ENCODE assay signal across 12 cellular contexts in genomic region chr12:110080410-110080809, GRCh38. TPM values are rescaled to one million over a fixed set of nuclear protein-coding genes. Genes with fewer than 3 reads are reported as not detected.
DNase-seq lines count a peak whose midpoint lies in the region; ATAC-seq and TF ChIP-seq lines count a peak whose summit lies in the region.
"Had no signal": no experiment of that assay in that cellular context is flagged by ENCODE, and none has a peak within 500 bp of the region (broad histone marks: within the 10 kb centered on the region; RNA-seq: fewer than 3 reads in every experiment).

No MANE protein-coding gene starts in this region.

- intact Hi-C loops in activated CD4-positive, alpha-beta T cell treated with anti-CD3 and anti-CD28 coated beads, Interleukin-2, amount 10 ng/mL, durations not matched to agents 24 days and 14 days (cut with micrococcal nuclease) = no loop called here

- no peak overlapping the region for H3K4me3 ChIP-seq in OCI-LY3 (ENCODE audit: low read length)
- no peak overlapping the region for H3K4me3 ChIP-seq in Peyer's patch
- H3K4me3 ChIP-seq: ascending aorta, uterus had no signal

- TF ChIP-seq CTCF in OCI-LY3 (IDR thresholded peaks at IDR 0.05; ENCODE audit: low read depth, low read length) (no peak), Peyer's patch (IDR thresholded peaks at IDR 0.05) (no peak)

- H3K9ac ChIP-seq in OCI-LY3 (ENCODE audit: low read length) = no peak overlapping the region

- no peak overlapping the region for H2AFZ ChIP-seq in OCI-LY3 (ENCODE audit: low read depth, low read length)

- peaks cover 7% of the 10 kb centered on the region for H3K36me3 Mint-ChIP-seq in activated CD4-positive, alpha-beta T cell treated with anti-CD3 and anti-CD28 coated beads, Interleukin-2, amount 10 ng/mL, durations not matched to agents 24 days and 14 days (ENCODE audit: low read depth)
- peaks cover 8% of the 10 kb centered on the region for H3K36me3 Mint-ChIP-seq in stimulated activated effector memory CD8-positive, alpha-beta T cell treated with anti-CD3 and anti-CD28 coated beads, Interleukin-12 subunit alpha, Interleukin-12 subunit beta, amount 100 ng/mL, for 72 hours

- peaks cover 2% of the 10 kb centered on the region for H3K27me3 Mint-ChIP-seq in activated CD4-positive, alpha-beta T cell treated with anti-CD3 and anti-CD28 coated beads, Interleukin-2, amount 10 ng/mL, durations not matched to agents 24 days and 14 days

- no peaks in the 10 kb centered on the region for H4K20me1 ChIP-seq in OCI-LY3 (ENCODE audit: insufficient read depth, low read length)

- no peaks in the 10 kb centered on the region for H3K79me2 ChIP-seq in OCI-LY3 (ENCODE audit: low read length)

- H3K36me3 ChIP-seq in OCI-LY3 (replicated peaks; ENCODE audit: low read depth, low read length) = no peaks in the 10 kb centered on the region
- no peaks in the 10 kb centered on the region for H3K36me3 ChIP-seq in Peyer's patch
- H3K36me3 ChIP-seq: ascending aorta, heart left ventricle, uterus had no signal

- H3K4me3 Mint-ChIP-seq in activated CD4-positive, alpha-beta T cell treated with anti-CD3 and anti-CD28 coated beads, Interleukin-2, amount 10 ng/mL, durations not matched to agents 24 days and 14 days = peak overlapping the region; percentile 3
- H3K4me3 Mint-ChIP-seq in stimulated activated effector memory CD8-positive, alpha-beta T cell treated with anti-CD3 and anti-CD28 coated beads, Interleukin-12 subunit alpha, Interleukin-12 subunit beta, amount 100 ng/mL, for 72 hours = peak overlapping the region; percentile 69

- peak overlapping the region; percentile 77 for H3K27ac Mint-ChIP-seq in activated CD4-positive, alpha-beta T cell treated with anti-CD3 and anti-CD28 coated beads, Interleukin-2, amount 10 ng/mL, durations not matched to agents 24 days and 14 days
- peak overlapping the region; percentile 98 for H3K27ac Mint-ChIP-seq in stimulated activated effector memory CD8-positive, alpha-beta T cell treated with anti-CD3 and anti-CD28 coated beads, Interleukin-12 subunit alpha, Interleukin-12 subunit beta, amount 100 ng/mL, for 72 hours

- H3K9me3 Mint-ChIP-seq in activated CD4-positive, alpha-beta T cell treated with anti-CD3 and anti-CD28 coated beads, Interleukin-2, amount 10 ng/mL, durations not matched to agents 24 days and 14 days = peaks cover 16% of the 10 kb centered on the region
- H3K9me3 Mint-ChIP-seq in stimulated activated effector memory CD8-positive, alpha-beta T cell treated with anti-CD3 and anti-CD28 coated beads, Interleukin-12 subunit alpha, Interleukin-12 subunit beta, amount 100 ng/mL, for 72 hours = peaks cover 3% of the 10 kb centered on the region

- no peak for TF ChIP-seq POLR2A in Peyer's patch (IDR thresholded peaks at IDR 0.05)

- H3K27ac ChIP-seq in OCI-LY3 (ENCODE audit: low read length) (no peak overlapping the region), cingulate gyrus (ENCODE audit: low read depth, low read length) (peak overlapping the region; percentile 95), Peyer's patch (peak overlapping the region in 1 of 4 donors; percentile 66)
- H3K27ac ChIP-seq: ascending aorta, uterus had no signal

- H3K9me3 ChIP-seq in OCI-LY3 (ENCODE audit: insufficient read depth, low read length) (no peaks in the 10 kb centered on the region), Peyer's patch (no peaks in the 10 kb centered on the region)
- H3K9me3 ChIP-seq: ascending aorta, heart left ventricle, uterus had no signal

- DNase-seq in activated CD4-positive, alpha-beta T cell treated with anti-CD3 and anti-CD28 coated beads, Interleukin-2, amount 10 ng/mL, durations not matched to agents 24 days and 14 days = peak; percentile 62
- no peak for DNase-seq in activated CD4-positive, alpha-beta T cell treated with anti-CD3 and anti-CD28 coated beads for 1 hour
- DNase-seq in stimulated activated effector memory CD8-positive, alpha-beta T cell treated with anti-CD3 and anti-CD28 coated beads, Interleukin-12 subunit alpha, Interleukin-12 subunit beta, amount 100 ng/mL, for 72 hours (ENCODE audit: low spot score in 2 of 2) = no peak
- DNase-seq in Peyer's patch = no peak
- DNase-seq: NCI-H82, uterus had no signal

- ATAC-seq in stimulated activated effector memory CD8-positive, alpha-beta T cell treated with anti-CD3 and anti-CD28 coated beads, Interleukin-12 subunit alpha, Interleukin-12 subunit beta, amount 100 ng/mL, for 72 hours = no peak
- no peak for ATAC-seq in GM21786 (IDR thresholded peaks at IDR 0.05; ENCODE audit: unreplicated experiment)
- no peak for ATAC-seq in HG02623 (IDR thresholded peaks at IDR 0.05; ENCODE audit: unreplicated experiment)

- H3K4me1 ChIP-seq in OCI-LY3 (ENCODE audit: low read length) (peaks cover 12% of the 10 kb centered on the region), Peyer's patch (peaks cover 0 to 6% (median 2%) of the 10 kb centered on the region in 4 donors)
- H3K4me1 ChIP-seq: ascending aorta, uterus had no signal

- H3K4me1 Mint-ChIP-seq in activated CD4-positive, alpha-beta T cell treated with anti-CD3 and anti-CD28 coated beads, Interleukin-2, amount 10 ng/mL, durations not matched to agents 24 days and 14 days = peaks cover 35% of the 10 kb centered on the region
- H3K4me1 Mint-ChIP-seq in stimulated activated effector memory CD8-positive, alpha-beta T cell treated with anti-CD3 and anti-CD28 coated beads, Interleukin-12 subunit alpha, Interleukin-12 subunit beta, amount 100 ng/mL, for 72 hours = peaks cover 27% of the 10 kb centered on the region

- H3K27me3 ChIP-seq in OCI-LY3 (ENCODE audit: low read depth, low read length) (no peaks in the 10 kb centered on the region), Peyer's patch (no peaks in the 10 kb centered on the region)
- H3K27me3 ChIP-seq: ascending aorta, heart left ventricle, uterus had no signal

- H3K4me2 ChIP-seq in OCI-LY3 (ENCODE audit: low read length) = 0 out of 2 replicates have a peak overlapping the region, but pooled peaks have one; percentile 61

RNA-seq across cellular contexts. Expression of gene C12orf76, which starts 32.1 kb away (rescaled TPM):
- total RNA-seq in activated CD4-positive, alpha-beta T cell treated with anti-CD3 and anti-CD28 coated beads, Interleukin-2, amount 10 ng/mL, durations not matched to agents 24 days and 14 days = 21.3 and 25.1 TPM in 2 replicates
- total RNA-seq in Peyer's patch = 10 to 100 TPM; 14.9 to 23.1 (median 17.5) TPM

RNA-seq across cellular contexts. Expression of gene IFT81, which starts 43.7 kb away (rescaled TPM):
- total RNA-seq in activated CD4-positive, alpha-beta T cell treated with anti-CD3 and anti-CD28 coated beads, Interleukin-2, amount 10 ng/mL, durations not matched to agents 24 days and 14 days = 1.5 and 1.6 TPM in 2 replicates
- 10 to 100 TPM in 1 of 4 donors, 1 to 10 TPM in 3; 2.5 to 20.6 (median 7.5) TPM for total RNA-seq in Peyer's patch
